ENCODE assay signal across 8 cellular contexts in genomic region chr19:38263696-38264485, GRCh38. TPM values are rescaled to one million over a fixed set of nuclear protein-coding genes. Genes with fewer than 3 reads are reported as not detected.
A peak's percentile ranks its signal among the peaks of the same experiment; 100 is the strongest.
DNase-seq lines count a peak whose midpoint lies in the region; ATAC-seq and TF ChIP-seq lines count a peak whose summit lies in the region.

No MANE protein-coding gene starts in this region.

- POLR2A ChIA-PET in activated CD4-positive, alpha-beta T cell treated with anti-CD3 and anti-CD28 coated beads, Interleukin-2, amount 10 ng/mL, durations not matched to agents 7 days and 5 days (lab: Charles Lee), result interaction anchor here (0.6 kb wide), 1 partner anchor 29 kb away, joined by 4 read pairs; no protein-coding TSS in a partner anchor

- H3K27ac Mint-ChIP-seq in activated CD4-positive, alpha-beta T cell treated with anti-CD3 and anti-CD28 coated beads, Interleukin-2, amount 10 ng/mL, durations not matched to agents 7 days and 5 days, result peak overlapping the region; percentile 86

- no peaks in the 10 kb centered on the region for H3K9me3 ChIP-seq in mucosa of descending colon

- peaks cover 32% of the 10 kb centered on the region for H3K4me1 ChIP-seq in mucosa of descending colon (ENCODE audit: low read depth)

- H3K9me3 Mint-ChIP-seq in activated CD4-positive, alpha-beta T cell treated with anti-CD3 and anti-CD28 coated beads, Interleukin-2, amount 10 ng/mL, durations not matched to agents 7 days and 5 days, result no peaks in the 10 kb centered on the region

- intact Hi-C loops in mucosa of descending colon (cut with DNase I, micrococcal nuclease), result no loop called here

- no peaks in the 10 kb centered on the region for H3K36me3 Mint-ChIP-seq in activated CD4-positive, alpha-beta T cell treated with anti-CD3 and anti-CD28 coated beads, Interleukin-2, amount 10 ng/mL, durations not matched to agents 7 days and 5 days (ENCODE audit: low read depth)

- TF ChIP-seq CTCF in 22Rv1 (IDR thresholded peaks at IDR 0.05) (no peak), mucosa of descending colon (IDR thresholded peaks at IDR 0.05) (no peak)

- CTCF ChIA-PET in activated CD4-positive, alpha-beta T cell treated with anti-CD3 and anti-CD28 coated beads, Interleukin-2, amount 10 ng/mL, durations not matched to agents 7 days and 5 days (lab: Charles Lee), result interaction anchor here (0.6 to 3.3 kb wide), 5 partner anchors 9 to 1963 kb away, joined by 3 to 19 read pairs (median 3); no protein-coding TSS in a partner anchor

- DNase-seq in NCI-H2081 (lab: John Stamatoyannopoulos, UW), result peak; percentile 91 to 95
- no peak for DNase-seq in activated CD4-positive, alpha-beta T cell treated with anti-CD3 and anti-CD28 coated beads, Interleukin-2, amount 10 ng/mL, durations not matched to agents 7 days and 5 days
- peak; percentile 49 for DNase-seq in effector CD4-positive, alpha-beta T cell
- peak in 2 of 3 donors; percentile 94 to 98 for DNase-seq in mucosa of descending colon
- DNase-seq in stimulated activated CD8-positive, alpha-beta memory T cell treated with anti-CD3 and anti-CD28 coated beads, Interleukin-4, amount 100 ng/mL, for 4 hours (ENCODE audit: low read depth in 2 of 2, low spot score in 1 of 2), result peak; percentile 56 to 71

- peak overlapping the region; percentile 93 for H3K27ac ChIP-seq in 22Rv1

- H3K4me3 ChIP-seq in mucosa of descending colon, result peak overlapping the region; percentile 63

- H3K36me3 ChIP-seq in mucosa of descending colon (ENCODE audit: low read depth), result no peaks in the 10 kb centered on the region

- peak; percentile 16 for TF ChIP-seq POLR2A in GM19099 (IDR thresholded peaks at IDR 0.05; ENCODE audit: extremely low read depth, insufficient read length, low read depth)

- H3K27me3 Mint-ChIP-seq in activated CD4-positive, alpha-beta T cell treated with anti-CD3 and anti-CD28 coated beads, Interleukin-2, amount 10 ng/mL, durations not matched to agents 7 days and 5 days, result peaks cover 1% of the 10 kb centered on the region

- ATAC-seq in mucosa of descending colon (peak; percentile 90), GM21786 (IDR thresholded peaks at IDR 0.05; ENCODE audit: unreplicated experiment) (no peak)

- H3K4me3 Mint-ChIP-seq in activated CD4-positive, alpha-beta T cell treated with anti-CD3 and anti-CD28 coated beads, Interleukin-2, amount 10 ng/mL, durations not matched to agents 7 days and 5 days, result peak overlapping the region; percentile 74

- H3K4me1 Mint-ChIP-seq in activated CD4-positive, alpha-beta T cell treated with anti-CD3 and anti-CD28 coated beads, Interleukin-2, amount 10 ng/mL, durations not matched to agents 7 days and 5 days, result peaks cover 23% of the 10 kb centered on the region

RNA-seq across cellular contexts. Expression of gene SPINT2, which starts 0.5 kb away (rescaled TPM):
- 1 to 10 TPM; 8.9 to 9.3 TPM for total RNA-seq in activated CD4-positive, alpha-beta T cell treated with anti-CD3 and anti-CD28 coated beads, Interleukin-2, amount 10 ng/mL, durations not matched to agents 7 days and 5 days
- total RNA-seq in mucosa of descending colon, result 100 to 1,000 TPM; 355 to 802 (median 787) TPM

RNA-seq across cellular contexts. Expression of gene PPP1R14A, which starts 7.7 kb away (rescaled TPM):
- not detected for total RNA-seq in activated CD4-positive, alpha-beta T cell treated with anti-CD3 and anti-CD28 coated beads, Interleukin-2, amount 10 ng/mL, durations not matched to agents 7 days and 5 days
- 100 to 1,000 TPM in 1 of 3 donors, 10 to 100 TPM in 1, 1 to 10 TPM in 1; 9.0 to 186 (median 19.9) TPM for total RNA-seq in mucosa of descending colon

RNA-seq across cellular contexts. Expression of gene DPF1, which starts 39.9 kb away (rescaled TPM):
- total RNA-seq in activated CD4-positive, alpha-beta T cell treated with anti-CD3 and anti-CD28 coated beads, Interleukin-2, amount 10 ng/mL, durations not matched to agents 7 days and 5 days, result under 1 TPM; 0.12 to 0.20 TPM
- total RNA-seq in mucosa of descending colon, result under 1 TPM in 1 of 3 donors, not detected in 2; 0.22 TPM

RNA-seq across cellular contexts. Expression of gene C19orf33, which starts 40.2 kb away (rescaled TPM):
- not detected for total RNA-seq in activated CD4-positive, alpha-beta T cell treated with anti-CD3 and anti-CD28 coated beads, Interleukin-2, amount 10 ng/mL, durations not matched to agents 7 days and 5 days
- 100 to 1,000 TPM in 2 of 3 donors, 10 to 100 TPM in 1; 82.5 to 310 (median 235) TPM for total RNA-seq in mucosa of descending colon

RNA-seq across cellular contexts. Expression of gene YIF1B, which starts 51.9 kb away (rescaled TPM):
- 10 to 100 TPM; 63.1 to 72.4 TPM for total RNA-seq in activated CD4-positive, alpha-beta T cell treated with anti-CD3 and anti-CD28 coated beads, Interleukin-2, amount 10 ng/mL, durations not matched to agents 7 days and 5 days
- 10 to 100 TPM; 21.4 to 31.5 (median 23.9) TPM for total RNA-seq in mucosa of descending colon

Comparison
In these comparisons a context has a peak if more than half of its experiments do, and no peak if none do; other contexts are left out.
1. RNA of gene SPINT2, which starts 0.5 kb away (total RNA-seq): 355 to 802 TPM in mucosa of descending colon; 8.9 to 9.3 TPM in activated CD4-positive, alpha-beta T cell treated with anti-CD3 and anti-CD28 coated beads, Interleukin-2, amount 10 ng/mL, durations not matched to agents 7 days and 5 days; every median in the first group is over 10 times any median in the second.
2. RNA of gene PPP1R14A, which starts 7.7 kb away (total RNA-seq): 9.0 to 186 TPM in mucosa of descending colon; not detected in activated CD4-positive, alpha-beta T cell treated with anti-CD3 and anti-CD28 coated beads, Interleukin-2, amount 10 ng/mL, durations not matched to agents 7 days and 5 days; every median in the first group is over 4 times any median in the second.